1 cellular context compared by ENCODE assay signal in genomic region chr21:19507682-19508260, GRCh38.
TF ChIP-seq lines count a peak whose summit lies in the region.

No MANE protein-coding gene starts in this region.

TF ChIP-seq in HepG2, 621 proteins besides CTCF, POLR2A, EP300 and RAD21 (continued from another document):
- TF ChIP-seq ZNF407 (CRISPR knock-in tag; IDR thresholded peaks at IDR 0.05; ENCODE audit: not compliant biosample characterization) (no peak), HOXA7 (CRISPR knock-in tag; IDR thresholded peaks at IDR 0.05) (no peak), ATF5 (CRISPR knock-in tag; IDR thresholded peaks at IDR 0.05; ENCODE audit: low read depth) (no peak)
TF ChIP-seq in HepG2: peak in this region for 0.
